In genomic region chr20:23304616-23305015, GRCh38 we compare ENCODE assay signal across 18 cellular contexts.
"Had no signal": no experiment of that assay in that cellular context is flagged by ENCODE, and none has a peak within 500 bp of the region (broad histone marks: within the 10 kb centered on the region; RNA-seq: fewer than 3 reads in every experiment).

No MANE protein-coding gene starts in this region.

- H3K27ac Mint-ChIP-seq: activated CD4-positive, alpha-beta memory T cell treated with anti-CD3 and anti-CD28 coated beads, Interleukin-2, amount 10 ng/mL, durations not matched to agents 7 days and 5 days; dendritic cell treated with granulocyte-macrophage colony-stimulating factor and Interleukin-4, amounts not matched to agents 40 ng/mL and 50 ng/mL, for 4 days; effector memory CD8-positive, alpha-beta T cell; nephron progenitor cell; progenitor cell of endocrine pancreas had no signal

- H3K9me3 ChIP-seq: left lung, thoracic aorta had no signal

- H3K27ac ChIP-seq: left lung, thoracic aorta had no signal

- H3K36me3 ChIP-seq: left lung, thoracic aorta had no signal

- H3K4me1 Mint-ChIP-seq: activated CD4-positive, alpha-beta memory T cell treated with anti-CD3 and anti-CD28 coated beads, Interleukin-2, amount 10 ng/mL, durations not matched to agents 7 days and 5 days had no signal

- ATAC-seq: effector memory CD8-positive, alpha-beta T cell; SK-N-SH treated with all-trans-retinoic acid at 6 μM for 48 hours had no signal

- H3K9me3 Mint-ChIP-seq: activated CD4-positive, alpha-beta memory T cell treated with anti-CD3 and anti-CD28 coated beads, Interleukin-2, amount 10 ng/mL, durations not matched to agents 7 days and 5 days; dendritic cell treated with granulocyte-macrophage colony-stimulating factor and Interleukin-4, amounts not matched to agents 40 ng/mL and 50 ng/mL, for 4 days; effector memory CD8-positive, alpha-beta T cell had no signal

- H3K27me3 Mint-ChIP-seq: activated CD4-positive, alpha-beta memory T cell treated with anti-CD3 and anti-CD28 coated beads, Interleukin-2, amount 10 ng/mL, durations not matched to agents 7 days and 5 days had no signal

- H3K4me1 ChIP-seq: left lung had no signal

- H3K4me3 ChIP-seq: left lung, thoracic aorta had no signal

- FAIRE-seq: bronchial epithelial cell, keratinocyte had no signal

- H3K4me3 Mint-ChIP-seq: activated CD4-positive, alpha-beta memory T cell treated with anti-CD3 and anti-CD28 coated beads, Interleukin-2, amount 10 ng/mL, durations not matched to agents 7 days and 5 days; dendritic cell treated with granulocyte-macrophage colony-stimulating factor and Interleukin-4, amounts not matched to agents 40 ng/mL and 50 ng/mL, for 4 days; effector memory CD8-positive, alpha-beta T cell; nephron progenitor cell had no signal

- DNase-seq: activated CD4-positive, alpha-beta memory T cell treated with anti-CD3 and anti-CD28 coated beads, Interleukin-2, amount 10 ng/mL, durations not matched to agents 7 days and 5 days; activated CD4-positive, alpha-beta T cell treated with anti-CD3 and anti-CD28 coated beads for 48 hours; activated CD4-positive, CD25-positive, alpha-beta regulatory T cell; activated naive CD4-positive, alpha-beta T cell treated with anti-CD3 and anti-CD28 coated beads, Interleukin-2, amount 50 U/mL, for 16 hours; activated T-cell treated with anti-CD3 and anti-CD28 coated beads, Interleukin-2, amount 50 U/mL, for 1 hour; effector memory CD8-positive, alpha-beta T cell; foreskin melanocyte; left lung; nephron progenitor cell; stimulated activated CD4-positive, alpha-beta T cell treated with anti-CD3 and anti-CD28 coated beads, Interleukin-2, amount 100 ng/mL, for 24 hours; stimulated activated naive CD8-positive, alpha-beta T cell treated with anti-CD3 and anti-CD28 coated beads, Interleukin-15, Interleukin-2, amounts not matched to agents 100 U/mL and 50 U/mL, for 24 hours; T1000 had no signal

- H3K27me3 ChIP-seq: left lung had no signal
